In the genomic region with DNA sequence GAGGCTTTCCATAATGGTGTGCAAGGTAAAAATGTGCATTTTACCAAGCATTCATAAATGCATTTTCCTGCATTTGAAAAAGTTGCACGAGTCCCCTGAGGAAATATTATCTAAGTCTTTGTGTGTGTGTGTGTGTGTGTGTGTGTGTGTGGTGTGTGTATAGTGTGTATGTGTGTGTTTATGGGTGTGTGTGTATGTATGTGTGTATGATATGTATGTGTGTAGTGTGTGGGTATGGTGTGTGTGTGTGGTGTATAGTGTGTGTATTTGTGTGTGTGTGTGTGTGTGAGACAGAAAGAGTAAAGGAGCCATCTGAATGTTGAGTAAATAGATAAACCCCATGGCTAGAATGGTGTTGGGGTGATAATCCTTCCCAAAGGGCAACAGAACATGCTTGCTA, we compare ENCODE assay signal across 23 cellular contexts.
DNase-seq lines count a peak whose midpoint lies in the region; ATAC-seq, FAIRE-seq and TF ChIP-seq lines count a peak whose summit lies in the region.
"Had no signal": no experiment of that assay in that cellular context is flagged by ENCODE, and none has a peak within 500 bp of the region (broad histone marks: within the 10 kb centered on the region; RNA-seq: fewer than 3 reads in every experiment).

No MANE protein-coding gene starts in this region.

- H3K4me1 ChIP-seq in Caco-2 (peaks cover 35% of the 10 kb centered on the region), IMR-90 (ENCODE audit: control insufficient read depth, insufficient read depth, low read length) (no peaks in the 10 kb centered on the region), K562 (replicated peaks in 1 of 2; ENCODE audit: control insufficient read depth in 2 of 2, insufficient read depth in 2 of 2, low read length in 2 of 2) (no peaks in the 10 kb centered on the region), neural progenitor cell (peaks cover 20% of the 10 kb centered on the region), left lung (no peaks in the 10 kb centered on the region), lower lobe of right lung (no peaks in the 10 kb centered on the region), endodermal cell (ENCODE audit: control insufficient read depth, insufficient read depth, low read length) (peaks cover 6% of the 10 kb centered on the region)

- no peak overlapping the region for H4K91ac ChIP-seq in IMR-90 (ENCODE audit: insufficient read depth, low read depth, low read length)

- H3K27me3 Mint-ChIP-seq in Caco-2 (ENCODE audit: insufficient read depth, unreplicated experiment) = no peaks in the 10 kb centered on the region
- H3K27me3 Mint-ChIP-seq in neural progenitor cell (ENCODE audit: insufficient read depth, low read depth) = peaks cover 3% of the 10 kb centered on the region
- H3K27me3 Mint-ChIP-seq in endodermal cell (ENCODE audit: insufficient read depth) = no peaks in the 10 kb centered on the region
- H3K27me3 Mint-ChIP-seq: CD4-positive, CD25-positive, alpha-beta regulatory T cell had no signal

- H3K4me3 Mint-ChIP-seq in Caco-2 (ENCODE audit: unreplicated experiment) (no peak overlapping the region), neural progenitor cell (no peak overlapping the region), endodermal cell (no peak overlapping the region)
- H3K4me3 Mint-ChIP-seq: CD4-positive, CD25-positive, alpha-beta regulatory T cell; HFFc6 had no signal

- no peaks in the 10 kb centered on the region for H3K79me1 ChIP-seq in IMR-90 (ENCODE audit: low read depth in 1 of 2, low read length in 2 of 2)

- in situ Hi-C loops in IMR-90 (cut with MboI; ENCODE audit: low sequenced_read_pairs) (no loop called here), K562 (cut with MboI) (no loop called here)

- H3K4me3 ChIP-seq in Caco-2 (ENCODE audit: low read depth, low read length) (no peak overlapping the region), IMR-90 (ENCODE audit: insufficient read depth, low read depth, low read length) (no peak overlapping the region), K562 (no peak overlapping the region), neural progenitor cell (no peak overlapping the region), left lung (no peak overlapping the region), lower lobe of right lung (no peak overlapping the region), endodermal cell (ENCODE audit: low read length) (no peak overlapping the region)
- H3K4me3 ChIP-seq: BLaER1, SK-N-MC had no signal

- H4K20me1 ChIP-seq in IMR-90 (ENCODE audit: insufficient read depth, low read length) = no peaks in the 10 kb centered on the region
- no peaks in the 10 kb centered on the region for H4K20me1 ChIP-seq in K562 (replicated peaks; ENCODE audit: control insufficient read depth, insufficient read depth, low read length)
- H4K20me1 ChIP-seq in neural progenitor cell (ENCODE audit: low read depth) = no peaks in the 10 kb centered on the region
- H4K20me1 ChIP-seq: BLaER1 had no signal

- H3F3A ChIP-seq in neural progenitor cell (ENCODE audit: low read depth) = no peaks in the 10 kb centered on the region

- no TSS peak for BruUV-seq in Caco-2 (replicated peaks; lab: Mats Ljungman, UMichigan)
- no TSS peak for BruUV-seq in IMR-90 (replicated peaks; lab: Mats Ljungman, UMichigan)
- no TSS peak for BruUV-seq in K562 (replicated peaks; lab: Mats Ljungman, UMichigan)

- no peak overlapping the region for H2AFZ ChIP-seq in IMR-90 (replicated peaks; ENCODE audit: low read length, poor library complexity)
- H2AFZ ChIP-seq in K562 (ENCODE audit: low read depth, low read length) = no peak overlapping the region
- H2AFZ ChIP-seq in neural progenitor cell (replicated peaks) = no peak overlapping the region

- no peak for FAIRE-seq in K562 (lab: Jason Lieb, UNC)
- FAIRE-seq: A204.1, GM12891 had no signal

- intact Hi-C loops in Caco-2 (cut with micrococcal nuclease; ENCODE audit: unreplicated experiment) = loop anchor here (2.0 to 10.0 kb wide), 4 partner anchors 25 to 413 kb away; a partner anchor contains a TSS
- intact Hi-C loops in IMR-90 (cut with micrococcal nuclease) = no loop called here
- intact Hi-C loops in K562 (cut with micrococcal nuclease) = loop anchor here (10.0 kb wide), 1 partner anchor 537 kb away; no protein-coding TSS in a partner anchor
- intact Hi-C loops in left lung (cut with DNase I) = no loop called here
- intact Hi-C loops in lower lobe of right lung (cut with DNase I) = no loop called here

- H3K4ac ChIP-seq in IMR-90 (ENCODE audit: low read depth, low read length) = no peak overlapping the region

- peaks cover 26% of the 10 kb centered on the region for H3K4me1 Mint-ChIP-seq in Caco-2 (ENCODE audit: low read depth, unreplicated experiment)
- H3K4me1 Mint-ChIP-seq in neural progenitor cell = peaks cover 27% of the 10 kb centered on the region
- peaks cover 30% of the 10 kb centered on the region for H3K4me1 Mint-ChIP-seq in endodermal cell

- H2BK15ac ChIP-seq in IMR-90 (ENCODE audit: low read depth, low read length) = no peak overlapping the region

- no peak overlapping the region for H3K27ac ChIP-seq in IMR-90 (ENCODE audit: insufficient read depth, low read length)
- H3K27ac ChIP-seq in K562 (ENCODE audit: extremely low read depth, low read depth, low read length) = no peak overlapping the region
- H3K27ac ChIP-seq in neural progenitor cell = no peak overlapping the region
- H3K27ac ChIP-seq in left lung = no peak overlapping the region
- no peak overlapping the region for H3K27ac ChIP-seq in lower lobe of right lung
- no peak overlapping the region for H3K27ac ChIP-seq in endodermal cell (ENCODE audit: low read depth, low read length)
- H3K27ac ChIP-seq: BLaER1, SK-N-MC had no signal

- no peak for TF ChIP-seq EP300 in K562 (IDR thresholded peaks at IDR 0.05; ENCODE audit: low read length)

- H3K14ac ChIP-seq in IMR-90 (replicated peaks; ENCODE audit: low read depth, low read length) = no peak overlapping the region

- no peak overlapping the region for H3K4me2 ChIP-seq in IMR-90 (ENCODE audit: low read depth, low read length)
- no peak overlapping the region for H3K4me2 ChIP-seq in K562 (ENCODE audit: insufficient read depth, low read length)
- no peak overlapping the region for H3K4me2 ChIP-seq in neural progenitor cell
- H3K4me2 ChIP-seq: BLaER1 had no signal

- H2AK9ac ChIP-seq in IMR-90 (replicated peaks; ENCODE audit: low read depth, low read length, poor library complexity) = no peak overlapping the region

- H3K36me3 ChIP-seq in Caco-2 (ENCODE audit: control insufficient read depth, insufficient read depth, low read length) = no peaks in the 10 kb centered on the region
- H3K36me3 ChIP-seq in IMR-90 (ENCODE audit: control insufficient read depth, insufficient read depth, low read length) = no peaks in the 10 kb centered on the region
- H3K36me3 ChIP-seq in K562 (ENCODE audit: control insufficient read depth, insufficient read depth, low read length) = no peaks in the 10 kb centered on the region
- H3K36me3 ChIP-seq in neural progenitor cell = no peaks in the 10 kb centered on the region
- no peaks in the 10 kb centered on the region for H3K36me3 ChIP-seq in left lung
- H3K36me3 ChIP-seq in lower lobe of right lung = no peaks in the 10 kb centered on the region
- no peaks in the 10 kb centered on the region for H3K36me3 ChIP-seq in endodermal cell (ENCODE audit: control insufficient read depth, insufficient read depth, low read length)

- H3K27ac Mint-ChIP-seq in Caco-2 (ENCODE audit: unreplicated experiment) (peak overlapping the region; percentile 7), neural progenitor cell (peak overlapping the region; percentile 13), endodermal cell (no peak overlapping the region)
- H3K27ac Mint-ChIP-seq: HFFc6 had no signal

- ATAC-seq in IMR-90 (ENCODE audit: low read depth) (no peak), K562 (no peak), left lung (no peak), lower lobe of right lung (no peak)
- ATAC-seq: Panc1 had no signal

- no peak overlapping the region for H3K23ac ChIP-seq in IMR-90 (ENCODE audit: low read depth, low read length)

- DNase-seq in Caco-2 = no peak
- no peak for DNase-seq in IMR-90
- DNase-seq in K562 (ENCODE audit: extremely low read depth in 1 of 4, low spot score in 3 of 4) = no peak
- no peak for DNase-seq in neural progenitor cell (ENCODE audit: low spot score)
- DNase-seq in left lung = no peak
- DNase-seq in lower lobe of right lung = no peak
- DNase-seq in endodermal cell = no peak
- DNase-seq in OCI-M2 (lab: John Stamatoyannopoulos, UW; ENCODE audit: unreplicated experiment) = no peak
- DNase-seq: CD4-positive, CD25-positive, alpha-beta regulatory T cell; EL; GDM1; H7; HFFc6; Kasumi-1; NCI-H1694; NCI-H2029 treated with DMSO at 0.1 percent for 48 hours; NCI-H526 treated with DMSO at 0.1 percent for 48 hours; SIG-M5 had no signal

- TF ChIP-seq POLR2A in IMR-90 (IDR thresholded peaks at IDR 0.05; ENCODE audit: low read depth, low read length) (no peak), K562 (conservative IDR thresholded peaks at IDR 0.05) (no peak)

- H2AK5ac ChIP-seq in IMR-90 (ENCODE audit: low read depth, low read length) = no peak overlapping the region

- TF ChIP-seq RAD21 in IMR-90 (IDR thresholded peaks at IDR 0.05; ENCODE audit: low read length) (no peak), K562 (CRISPR knock-in tag; conservative IDR thresholded peaks at IDR 0.05 in 1 of 2, IDR thresholded peaks at IDR 0.05 in 1 of 2) (no peak)

- CTCF ChIA-PET in Caco-2 (lab: Charles Lee) = no interaction called here
- CTCF ChIA-PET in IMR-90 (lab: Yijun Ruan, JAX) = interaction anchor here (0.7 kb wide), 1 partner anchor 14 kb away, joined by 7 read pairs; no protein-coding TSS in a partner anchor
- CTCF ChIA-PET in K562 (lab: Yijun Ruan, JAX; ENCODE audit: low intra/inter-chr PET ratio) = no interaction called here

- H3K9me3 Mint-ChIP-seq in Caco-2 (ENCODE audit: unreplicated experiment) (no peaks in the 10 kb centered on the region), neural progenitor cell (no peaks in the 10 kb centered on the region), endodermal cell (no peaks in the 10 kb centered on the region)
- H3K9me3 Mint-ChIP-seq: HFFc6 had no signal

- TF ChIP-seq CTCF in Caco-2 (IDR thresholded peaks at IDR 0.05; ENCODE audit: insufficient read depth in 1 of 2, low read depth in 1 of 2, low read length in 1 of 2, severe bottlenecking in 1 of 2, unreplicated experiment in 1 of 2) (no peak), IMR-90 (conservative IDR thresholded peaks at IDR 0.05; ENCODE audit: low read depth, low read length) (no peak), K562 (IDR thresholded peaks at IDR 0.05 in 2 of 3, conservative IDR thresholded peaks at IDR 0.05 in 1 of 3; ENCODE audit: insufficient read depth in 2 of 3, low read depth in 1 of 3, low read length in 3 of 3) (no peak), neural progenitor cell (IDR thresholded peaks at IDR 0.05) (no peak), left lung (IDR thresholded peaks at IDR 0.05) (no peak), lower lobe of right lung (IDR thresholded peaks at IDR 0.05) (no peak), endodermal cell (conservative IDR thresholded peaks at IDR 0.05) (no peak)

- peak overlapping the region; percentile 83 for H2BK5ac ChIP-seq in IMR-90 (ENCODE audit: low read depth, low read length, poor library complexity, severe bottlenecking)

- no peaks in the 10 kb centered on the region for H3K9me1 ChIP-seq in IMR-90 (ENCODE audit: insufficient read depth, low read length)
- H3K9me1 ChIP-seq in K562 (ENCODE audit: control insufficient read depth, insufficient read depth, low read length) = no peaks in the 10 kb centered on the region

- POLR2A ChIA-PET in Caco-2 (lab: Charles Lee) (no interaction called here), IMR-90 (lab: Charles Lee; ENCODE audit: unreplicated experiment) (no interaction called here), K562 (lab: Yijun Ruan, JAX) (no interaction called here)

- H4K8ac ChIP-seq in IMR-90 (ENCODE audit: low read depth in 2 of 2, low read length in 2 of 2) = no peak overlapping the region

- H3K9ac ChIP-seq in IMR-90 (ENCODE audit: low read depth, low read length) (no peak overlapping the region), K562 (ENCODE audit: insufficient read depth in 1 of 2, low read depth in 2 of 2, low read length in 2 of 2) (no peak overlapping the region), neural progenitor cell (no peak overlapping the region), endodermal cell (ENCODE audit: extremely low read depth, low read length, poor library complexity, severe bottlenecking) (no peak overlapping the region)
- H3K9ac ChIP-seq: BLaER1 had no signal

- H3K9me3 ChIP-seq in Caco-2 = no peaks in the 10 kb centered on the region
- no peaks in the 10 kb centered on the region for H3K9me3 ChIP-seq in IMR-90 (ENCODE audit: control insufficient read depth, insufficient read depth, low read length)
- H3K9me3 ChIP-seq in K562 (replicated peaks; ENCODE audit: control insufficient read depth, insufficient read depth, low read depth, low read length) = no peaks in the 10 kb centered on the region
- H3K9me3 ChIP-seq in neural progenitor cell (ENCODE audit: low read depth) = no peaks in the 10 kb centered on the region
- no peaks in the 10 kb centered on the region for H3K9me3 ChIP-seq in left lung
- no peaks in the 10 kb centered on the region for H3K9me3 ChIP-seq in lower lobe of right lung
- H3K9me3 ChIP-seq in endodermal cell (ENCODE audit: control insufficient read depth, low read length) = no peaks in the 10 kb centered on the region

- H3K36me3 Mint-ChIP-seq in Caco-2 (ENCODE audit: insufficient read depth, unreplicated experiment) = no peaks in the 10 kb centered on the region
- no peaks in the 10 kb centered on the region for H3K36me3 Mint-ChIP-seq in neural progenitor cell
- H3K36me3 Mint-ChIP-seq in endodermal cell (ENCODE audit: low read depth) = peaks cover 3% of the 10 kb centered on the region
- H3K36me3 Mint-ChIP-seq: CD4-positive, CD25-positive, alpha-beta regulatory T cell had no signal

- H3K27me3 ChIP-seq in Caco-2 (replicated peaks; ENCODE audit: control insufficient read depth, insufficient read depth, low read length) = no peaks in the 10 kb centered on the region
- H3K27me3 ChIP-seq in IMR-90 (ENCODE audit: control insufficient read depth, insufficient read depth, low read length) = no peaks in the 10 kb centered on the region
- no peaks in the 10 kb centered on the region for H3K27me3 ChIP-seq in K562 (ENCODE audit: control insufficient read depth in 2 of 2, insufficient read depth in 2 of 2, low read length in 2 of 2)
- H3K27me3 ChIP-seq in neural progenitor cell = no peaks in the 10 kb centered on the region
- no peaks in the 10 kb centered on the region for H3K27me3 ChIP-seq in left lung
- H3K27me3 ChIP-seq in lower lobe of right lung (ENCODE audit: low read depth) = no peaks in the 10 kb centered on the region
- H3K27me3 ChIP-seq in endodermal cell (ENCODE audit: control insufficient read depth, insufficient read depth, low read length, poor library complexity, severe bottlenecking) = no peaks in the 10 kb centered on the region
- H3K27me3 ChIP-seq: BLaER1 had no signal

- H3K18ac ChIP-seq in IMR-90 (ENCODE audit: low read depth, low read length) = no peak overlapping the region

- H3K56ac ChIP-seq in IMR-90 (ENCODE audit: extremely low read depth, insufficient read depth, low read length) = no peak overlapping the region

- dilution Hi-C loops in IMR-90 (cut with HindIII; ENCODE audit: low sequenced_read_pairs, unreplicated experiment) = no loop called here

- H3K79me2 ChIP-seq in K562 (ENCODE audit: control insufficient read depth, insufficient read depth, low read length) = no peaks in the 10 kb centered on the region
- no peaks in the 10 kb centered on the region for H3K79me2 ChIP-seq in neural progenitor cell (ENCODE audit: low read depth)

- H4K5ac ChIP-seq in IMR-90 (ENCODE audit: low read depth, low read length) = no peak overlapping the region

- H2BK20ac ChIP-seq in IMR-90 (ENCODE audit: low read depth, low read length) = no peak overlapping the region

- WGBS in IMR-90 (ENCODE audit: extremely low coverage in 2 of 2, insufficient read length in 1 of 2), 2 experiments = no CpG with 5 or more reads among the region's 1 CpG
- WGBS in K562 (ENCODE audit: insufficient coverage, low coverage, missing lambda C conversion rate) = 0% methylated on average over 1 of the region's 1 CpG
- WGBS in endodermal cell (ENCODE audit: insufficient coverage in 1 of 2, insufficient read length in 1 of 2), 2 experiments = 100% methylated on average over 1 of the region's 1 CpG; no CpG with 5 or more reads in 1 of the 2 experiments

- H2BK120ac ChIP-seq in IMR-90 (ENCODE audit: low read depth, low read length) = no peak overlapping the region

Comparison
In these comparisons a context has a peak if more than half of its experiments do, and no peak if none do; other contexts are left out.
1. intact Hi-C loops: an anchor here in Caco-2 (2.0 to 10.0 kb wide) and K562 (10.0 kb wide); none called in IMR-90, left lung and lower lobe of right lung.